Comparison of ENCODE assay signal across 29 cellular contexts in genomic region chr7:54780490-54780889, GRCh38.
"Had no signal": no experiment of that assay in that cellular context is flagged by ENCODE, and none has a peak within 500 bp of the region (broad histone marks: within the 10 kb centered on the region; RNA-seq: fewer than 3 reads in every experiment).

No MANE protein-coding gene starts in this region.

- H3K27ac Mint-ChIP-seq: dendritic cell treated with granulocyte-macrophage colony-stimulating factor and Interleukin-4, amounts not matched to agents 40 ng/mL and 50 ng/mL, for 4 days; effector memory CD8-positive, alpha-beta T cell; endodermal cell had no signal

- H2AFZ ChIP-seq: hepatocyte had no signal

- H3K27me3 ChIP-seq: colonic mucosa, esophagus muscularis mucosa, esophagus squamous epithelium, foreskin keratinocyte, gastrocnemius medialis, gastroesophageal sphincter, heart left ventricle, hepatocyte had no signal

- ATAC-seq: effector memory CD8-positive, alpha-beta T cell; esophagus mucosa; foreskin keratinocyte; gastrocnemius medialis; gastroesophageal sphincter; heart left ventricle had no signal

- FAIRE-seq: colon, endometrium, endothelial cell of umbilical vein, frontal cortex had no signal

- H3K4me3 Mint-ChIP-seq: dendritic cell treated with granulocyte-macrophage colony-stimulating factor and Interleukin-4, amounts not matched to agents 40 ng/mL and 50 ng/mL, for 4 days; effector memory CD8-positive, alpha-beta T cell; endodermal cell had no signal

- H3K4me1 ChIP-seq: colonic mucosa, esophagus muscularis mucosa, foreskin keratinocyte, gastrocnemius medialis, gastroesophageal sphincter, heart left ventricle, heart right ventricle had no signal

- H3K27ac ChIP-seq: colonic mucosa, coronary artery, dorsolateral prefrontal cortex, epithelial cell of prostate, esophagus muscularis mucosa, esophagus squamous epithelium, foreskin keratinocyte, gastrocnemius medialis, gastroesophageal sphincter, heart left ventricle, heart right ventricle, hepatocyte had no signal

- H3K9me3 ChIP-seq: colonic mucosa, esophagus muscularis mucosa, esophagus squamous epithelium, gastrocnemius medialis, gastroesophageal sphincter, heart left ventricle, heart right ventricle had no signal

- H3K4me2 ChIP-seq: hepatocyte had no signal

- H3K36me3 ChIP-seq: colonic mucosa, esophagus muscularis mucosa, esophagus squamous epithelium, gastrocnemius medialis, gastroesophageal sphincter, heart left ventricle, heart right ventricle had no signal

- DNase-seq: colonic mucosa; cortex of kidney; dermis blood vessel endothelial cell; dorsolateral prefrontal cortex; effector CD4-positive, alpha-beta T cell; effector CD8-positive, alpha-beta T cell; effector memory CD4-positive, alpha-beta T cell; effector memory CD8-positive, alpha-beta T cell; endodermal cell; esophagus squamous epithelium; foreskin fibroblast; foreskin keratinocyte; foreskin melanocyte; gastrocnemius medialis; glutamatergic neuron; head of caudate nucleus; heart left ventricle; heart right ventricle had no signal

- H3K79me2 ChIP-seq: hepatocyte had no signal

- H3K4me3 ChIP-seq: colonic mucosa, coronary artery, dorsolateral prefrontal cortex, esophagus muscularis mucosa, esophagus squamous epithelium, gastrocnemius medialis, gastroesophageal sphincter, heart left ventricle, heart right ventricle, hepatocyte had no signal
